In the genomic region with DNA sequence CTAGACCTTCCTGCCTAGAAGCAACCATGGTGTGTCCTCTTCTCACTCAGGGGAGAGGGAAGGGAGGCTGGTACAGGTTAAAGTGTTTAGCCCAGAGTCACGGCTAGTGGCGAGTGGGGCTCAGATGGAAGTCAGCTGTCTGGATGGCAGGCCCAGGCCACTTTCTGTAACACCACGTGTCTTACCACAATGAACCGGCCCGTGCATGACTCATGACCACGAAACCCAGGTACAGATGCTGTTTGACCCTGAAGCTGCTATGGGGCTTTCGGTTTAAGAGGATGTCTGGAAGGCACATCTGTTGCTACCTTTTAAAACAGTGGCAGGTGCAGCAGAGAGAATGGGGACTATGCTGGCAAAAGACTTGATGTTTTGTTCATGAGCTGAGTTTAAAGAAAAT, we compare ENCODE assay signal across 1 cellular context.
A peak's percentile ranks its signal among the peaks of the same experiment; 100 is the strongest.
TF ChIP-seq lines count a peak whose summit lies in the region.

No MANE protein-coding gene starts in this region.

TF ChIP-seq in HepG2, 621 proteins besides CTCF, POLR2A, EP300 and RAD21 (continued from another document):
- TF ChIP-seq, protein P1, sequence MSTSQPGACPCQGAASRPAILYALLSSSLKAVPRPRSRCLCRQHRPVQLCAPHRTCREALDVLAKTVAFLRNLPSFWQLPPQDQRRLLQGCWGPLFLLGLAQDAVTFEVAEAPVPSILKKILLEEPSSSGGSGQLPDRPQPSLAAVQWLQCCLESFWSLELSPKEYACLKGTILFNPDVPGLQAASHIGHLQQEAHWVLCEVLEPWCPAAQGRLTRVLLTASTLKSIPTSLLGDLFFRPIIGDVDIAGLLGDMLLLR (CRISPR knock-in tag; IDR thresholded peaks at IDR 0.05): no peak
- TF ChIP-seq ZNF317 (CRISPR knock-in tag; IDR thresholded peaks at IDR 0.05) (0 out of 2 replicates have a peak, but pooled peaks have one; percentile 79), SMAD3 (CRISPR knock-in tag; IDR thresholded peaks at IDR 0.05) (no peak), YEATS4 (CRISPR knock-in tag; IDR thresholded peaks at IDR 0.05; ENCODE audit: borderline replicate concordance) (no peak), HDAC2 (CRISPR knock-in tag; IDR thresholded peaks at IDR 0.05) (no peak), KAT8 (CRISPR knock-in tag; IDR thresholded peaks at IDR 0.05) (no peak), ARNTL (CRISPR knock-in tag; IDR thresholded peaks at IDR 0.05) (no peak)
- TF ChIP-seq, protein P2, sequence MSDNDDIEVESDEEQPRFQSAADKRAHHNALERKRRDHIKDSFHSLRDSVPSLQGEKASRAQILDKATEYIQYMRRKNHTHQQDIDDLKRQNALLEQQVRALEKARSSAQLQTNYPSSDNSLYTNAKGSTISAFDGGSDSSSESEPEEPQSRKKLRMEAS (IDR thresholded peaks at IDR 0.05): peak; percentile 32; the same call in 1 of the 2 replicates
